In genomic region chrX:6226646-6227444, GRCh38 we compare ENCODE assay signal across 9 cellular contexts. TPM values are rescaled to one million over a fixed set of nuclear protein-coding genes. Genes with fewer than 3 reads are reported as not detected.
DNase-seq lines count a peak whose midpoint lies in the region; ATAC-seq, FAIRE-seq and TF ChIP-seq lines count a peak whose summit lies in the region.
"Had no signal": no experiment of that assay in that cellular context is flagged by ENCODE, and none has a peak within 500 bp of the region (broad histone marks: within the 10 kb centered on the region; RNA-seq: fewer than 3 reads in every experiment).

No MANE protein-coding gene starts in this region.

- H3K9me3 ChIP-seq in uterus: no peaks in the 10 kb centered on the region

- H3K36me3 ChIP-seq in uterus: no peaks in the 10 kb centered on the region
- H3K36me3 ChIP-seq: BLaER1 treated with 17β-estradiol and CSF1 and Interleukin-3, amounts not matched to agents 10 nM and 100 nM had no signal

- peak overlapping the region; percentile 26 to 31 for H3K4me3 ChIP-seq in uterus
- H3K4me3 ChIP-seq: BLaER1 treated with 17β-estradiol and CSF1 and Interleukin-3, amounts not matched to agents 10 nM and 100 nM had no signal

- intact Hi-C loops in uterus (cut with DNase I; ENCODE audit: low total_unique reads): no loop called here

- peaks cover 71% of the 10 kb centered on the region for H3K27me3 Mint-ChIP-seq in activated T-cell treated with anti-CD3 and anti-CD28 coated beads, Interleukin-2, amount 50 U/mL, for 24 hours
- peaks cover 58% of the 10 kb centered on the region for H3K27me3 Mint-ChIP-seq in activated T-cell treated with anti-CD3 and anti-CD28 coated beads, Interleukin-2, amount 50 U/mL, for 72 hours (ENCODE audit: low read depth)
- peaks cover 48% of the 10 kb centered on the region for H3K27me3 Mint-ChIP-seq in nephron (ENCODE audit: low read depth)

- H3K27me3 ChIP-seq in uterus: peaks cover 0 to 8% of the 10 kb centered on the region in 2 donors

- ATAC-seq in activated T-cell treated with anti-CD3 and anti-CD28 coated beads, Interleukin-2, amount 50 U/mL, for 72 hours (replicated peaks in 1 of 2): no peak
- peak; percentile 13 for ATAC-seq in esophagus mucosa

- no peak for TF ChIP-seq POLR2A in uterus (IDR thresholded peaks at IDR 0.05)

- H3K36me3 Mint-ChIP-seq in activated T-cell treated with anti-CD3 and anti-CD28 coated beads, Interleukin-2, amount 50 U/mL, for 24 hours (ENCODE audit: low read depth): no peaks in the 10 kb centered on the region
- H3K36me3 Mint-ChIP-seq in activated T-cell treated with anti-CD3 and anti-CD28 coated beads, Interleukin-2, amount 50 U/mL, for 72 hours (ENCODE audit: insufficient read depth in 2 of 2): peaks cover 2% of the 10 kb centered on the region in 2 donors
- H3K36me3 Mint-ChIP-seq in nephron (ENCODE audit: low read depth): no peaks in the 10 kb centered on the region

- no peaks in the 10 kb centered on the region for H3K4me1 ChIP-seq in uterus

- no peak for TF ChIP-seq CTCF in nephron (IDR thresholded peaks at IDR 0.05; ENCODE audit: unreplicated experiment in 3 of 3)
- no peak for TF ChIP-seq CTCF in uterus (IDR thresholded peaks at IDR 0.05)

- no peaks in the 10 kb centered on the region for H3K9me3 Mint-ChIP-seq in activated T-cell treated with anti-CD3 and anti-CD28 coated beads, Interleukin-2, amount 50 U/mL, for 24 hours
- peaks cover 0 to 5% of the 10 kb centered on the region in 2 donors for H3K9me3 Mint-ChIP-seq in activated T-cell treated with anti-CD3 and anti-CD28 coated beads, Interleukin-2, amount 50 U/mL, for 72 hours
- H3K9me3 Mint-ChIP-seq in nephron: no peaks in the 10 kb centered on the region

- H3K4me3 Mint-ChIP-seq in activated T-cell treated with anti-CD3 and anti-CD28 coated beads, Interleukin-2, amount 50 U/mL, for 24 hours: peak overlapping the region; percentile 20
- H3K4me3 Mint-ChIP-seq in activated T-cell treated with anti-CD3 and anti-CD28 coated beads, Interleukin-2, amount 50 U/mL, for 72 hours: peak overlapping the region in 1 of 2 donors; percentile 77
- peak overlapping the region; percentile 93 to 99 (median 97) for H3K4me3 Mint-ChIP-seq in nephron

- no peak overlapping the region for H3K27ac Mint-ChIP-seq in activated T-cell treated with anti-CD3 and anti-CD28 coated beads, Interleukin-2, amount 50 U/mL, for 24 hours
- H3K27ac Mint-ChIP-seq in activated T-cell treated with anti-CD3 and anti-CD28 coated beads, Interleukin-2, amount 50 U/mL, for 72 hours: no peak overlapping the region
- peak overlapping the region in 1 of 3 experiments; percentile 34 for H3K27ac Mint-ChIP-seq in nephron

- peaks cover 8% of the 10 kb centered on the region for H3K4me1 Mint-ChIP-seq in activated T-cell treated with anti-CD3 and anti-CD28 coated beads, Interleukin-2, amount 50 U/mL, for 24 hours (ENCODE audit: low read depth)
- peaks cover 8% of the 10 kb centered on the region for H3K4me1 Mint-ChIP-seq in activated T-cell treated with anti-CD3 and anti-CD28 coated beads, Interleukin-2, amount 50 U/mL, for 72 hours (ENCODE audit: low read depth)
- peaks cover 29% of the 10 kb centered on the region for H3K4me1 Mint-ChIP-seq in nephron

- DNase-seq in activated T-cell treated with anti-CD3 and anti-CD28 coated beads, Interleukin-2, amount 50 U/mL, for 24 hours: no peak
- no peak for DNase-seq in activated T-cell treated with anti-CD3 and anti-CD28 coated beads, Interleukin-2, amount 50 U/mL, for 72 hours
- no peak for DNase-seq in uterus
- no peak for DNase-seq in RCC 7860 (ENCODE audit: low spot score)
- no peak for DNase-seq in germinal center (ENCODE audit: low spot score)
- no peak for DNase-seq in DMS53 treated with DMSO at 0.1 percent for 48 hours (lab: John Stamatoyannopoulos, UW; ENCODE audit: unreplicated experiment)

- H3K27ac ChIP-seq in uterus: no peak overlapping the region
- H3K27ac ChIP-seq: BLaER1 treated with 17β-estradiol and CSF1 and Interleukin-3, amounts not matched to agents 10 nM and 100 nM had no signal

- FAIRE-seq in RCC 7860 (lab: Jason Lieb, UNC): no peak

RNA-seq across cellular contexts. Expression of gene NLGN4X, which starts 1.8 kb away (rescaled TPM):
- under 1 TPM in 1 of 2 donors, not detected in 1; 0.31 TPM for total RNA-seq in activated T-cell treated with anti-CD3 and anti-CD28 coated beads, Interleukin-2, amount 50 U/mL, for 72 hours
- total RNA-seq in esophagus mucosa (1.00 TPM), uterus (10 to 100 TPM in 2 of 4 donors, 1 to 10 TPM in 2; 6.2 to 42.5 (median 11.8) TPM)
